In genomic region chr15:51229907-51230328, GRCh38 we compare ENCODE assay signal across 8 cellular contexts.
DNase-seq lines count a peak whose midpoint lies in the region; ATAC-seq and TF ChIP-seq lines count a peak whose summit lies in the region.

No MANE protein-coding gene starts in this region.

- ATAC-seq in lower lobe of right lung (no peak), HG03565 (IDR thresholded peaks at IDR 0.05; ENCODE audit: unreplicated experiment) (no peak)
- ATAC-seq in activated T-helper 17 cell treated with anti-CD3 and anti-CD28 coated beads, Interleukin-2, amount 50 U/mL, for 72 hours (replicated peaks) = no peak

- H3K27me3 ChIP-seq in BJ (ENCODE audit: control insufficient read depth, insufficient read depth, low read length) (no peaks in the 10 kb centered on the region), lower lobe of right lung (ENCODE audit: low read depth) (no peaks in the 10 kb centered on the region)

- in situ Hi-C loops in astrocyte of the spinal cord (cut with HindIII; ENCODE audit: low sequenced_read_pairs) = no loop called here

- peaks cover 5% of the 10 kb centered on the region for H3K4me1 Mint-ChIP-seq in activated T-helper 17 cell treated with anti-CD3 and anti-CD28 coated beads, Interleukin-2, amount 50 U/mL, for 72 hours

- H3K4me3 ChIP-seq in BJ (ENCODE audit: low read depth, low read length) = no peak overlapping the region
- no peak overlapping the region for H3K4me3 ChIP-seq in astrocyte of the spinal cord (ENCODE audit: low read depth, low read length)
- H3K4me3 ChIP-seq in lower lobe of right lung = no peak overlapping the region

- no peaks in the 10 kb centered on the region for H3K9me3 Mint-ChIP-seq in activated T-helper 17 cell treated with anti-CD3 and anti-CD28 coated beads, Interleukin-2, amount 50 U/mL, for 72 hours

- intact Hi-C loops in lower lobe of right lung (cut with DNase I) = no loop called here

- no peaks in the 10 kb centered on the region for H3K36me3 Mint-ChIP-seq in activated T-helper 17 cell treated with anti-CD3 and anti-CD28 coated beads, Interleukin-2, amount 50 U/mL, for 72 hours (ENCODE audit: low read depth)

- no peak overlapping the region for H3K27ac Mint-ChIP-seq in activated T-helper 17 cell treated with anti-CD3 and anti-CD28 coated beads, Interleukin-2, amount 50 U/mL, for 72 hours

- POLR2A ChIA-PET in BJ (lab: Charles Lee) = no interaction called here

- H3K36me3 ChIP-seq in BJ (ENCODE audit: control insufficient read depth, insufficient read depth, low read length) (no peaks in the 10 kb centered on the region), lower lobe of right lung (no peaks in the 10 kb centered on the region)

- TF ChIP-seq CTCF in BJ (IDR thresholded peaks at IDR 0.05; ENCODE audit: insufficient read depth, low read depth, low read length) (peak; percentile 56), astrocyte of the spinal cord (IDR thresholded peaks at IDR 0.05; ENCODE audit: low read depth, low read length) (peak; percentile 41), lower lobe of right lung (IDR thresholded peaks at IDR 0.05) (peak; percentile 17)

- CTCF ChIA-PET in BJ (lab: Yijun Ruan, JAX) = interaction anchor here (0.7 to 6.7 kb wide), 18 partner anchors 8 to 174 kb away, joined by 3 to 126 read pairs (median 6); no protein-coding TSS in a partner anchor

- H3K4me3 Mint-ChIP-seq in activated T-helper 17 cell treated with anti-CD3 and anti-CD28 coated beads, Interleukin-2, amount 50 U/mL, for 72 hours = no peak overlapping the region

- H3K27ac ChIP-seq in lower lobe of right lung = no peak overlapping the region

- no peak for DNase-seq in BJ (ENCODE audit: low read depth)
- DNase-seq in HuH-7 (ENCODE audit: low spot score) = peak; percentile 21
- DNase-seq in astrocyte of the spinal cord (ENCODE audit: low read depth, low spot score) = peak; percentile 30
- DNase-seq in lower lobe of right lung = no peak
- no peak for DNase-seq in NCI-H1048 (lab: John Stamatoyannopoulos, UW)
- DNase-seq in GOT3 (lab: John Stamatoyannopoulos, UW) = no peak

- peaks cover 8% of the 10 kb centered on the region for H3K4me1 ChIP-seq in lower lobe of right lung

- H3K9me3 ChIP-seq in lower lobe of right lung = no peaks in the 10 kb centered on the region

- H3K27me3 Mint-ChIP-seq in activated T-helper 17 cell treated with anti-CD3 and anti-CD28 coated beads, Interleukin-2, amount 50 U/mL, for 72 hours = peaks cover 11% of the 10 kb centered on the region

Comparison
In these comparisons a context has a peak if more than half of its experiments do, and no peak if none do; other contexts are left out.
1. DNase-seq: peak in HuH-7 (single experiment) and astrocyte of the spinal cord (single experiment); none in BJ (single experiment), lower lobe of right lung (single experiment), NCI-H1048 (single experiment) and GOT3 (single experiment).
2. Peak in every context shown above with its lines, with median percentiles within 50 percentile points of each other: CTCF ChIP-seq.